In the genomic region with DNA sequence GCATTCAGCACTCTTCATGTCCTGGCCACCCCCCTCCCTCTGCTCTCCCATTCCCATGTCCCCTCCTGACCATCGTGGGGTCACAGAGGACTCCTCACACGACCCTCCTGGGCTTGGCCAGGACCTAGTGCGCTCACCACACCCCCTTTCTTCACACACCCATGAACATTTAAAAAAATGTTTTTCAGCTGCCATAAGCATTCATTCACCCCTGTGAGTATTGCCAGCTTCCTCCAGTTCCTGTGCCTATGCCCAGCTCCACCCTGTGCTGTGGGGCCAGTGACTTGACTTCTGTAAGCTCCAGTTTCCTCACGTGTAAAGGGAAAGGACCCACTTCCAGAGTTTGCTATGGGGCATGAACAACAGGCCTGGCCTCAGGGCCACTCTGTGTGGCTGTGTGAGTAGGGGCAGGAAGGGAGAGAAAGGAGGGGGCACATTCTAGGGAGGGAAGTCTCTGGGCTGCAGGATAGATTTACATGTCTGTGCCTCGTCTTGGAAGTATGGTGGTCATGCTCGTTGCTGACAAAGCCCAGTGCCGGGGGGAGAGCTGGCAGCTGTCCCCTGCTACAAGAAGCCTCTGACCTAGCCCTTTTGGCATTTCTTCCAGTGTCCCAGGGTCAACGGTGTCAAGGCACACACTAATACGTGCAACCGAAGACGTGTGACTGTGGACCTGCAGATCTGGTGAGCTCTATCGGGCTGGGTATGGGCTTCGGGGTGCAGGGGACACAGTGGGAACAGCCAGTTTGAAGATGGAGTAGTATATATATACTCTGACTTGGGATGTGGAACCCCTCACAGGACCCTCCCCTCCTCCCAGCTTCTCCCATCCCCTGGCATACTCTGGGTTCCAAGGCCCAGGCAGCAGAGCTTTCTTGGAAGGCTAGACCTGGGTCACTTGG, we compare ENCODE assay signal across 12 cellular contexts.
"Had no signal": no experiment of that assay in that cellular context is flagged by ENCODE, and none has a peak within 500 bp of the region (broad histone marks: within the 10 kb centered on the region; RNA-seq: fewer than 3 reads in every experiment).

No MANE protein-coding gene starts in this region.

- H3K36me3 ChIP-seq: thoracic aorta, uterus had no signal

- H3K27me3 ChIP-seq: uterus had no signal

- H3K9me3 Mint-ChIP-seq: activated naive CD4-positive, alpha-beta T cell treated with anti-CD3 and anti-CD28 coated beads for 36 hours; nephron; stimulated activated naive CD8-positive, alpha-beta T cell treated with anti-CD3 and anti-CD28 coated beads, Interleukin-15, Interleukin-2, amounts not matched to agents 100 ng/mL and 50 ng/mL, for 24 hours had no signal

- H3K9me3 ChIP-seq: thoracic aorta, uterus had no signal

- DNase-seq: activated CD4-positive, alpha-beta T cell treated with anti-CD3 and anti-CD28 coated beads, Interleukin-2, amount 50 U/mL, for 4 hours; activated naive CD4-positive, alpha-beta T cell treated with anti-CD3 and anti-CD28 coated beads for 36 hours; central memory CD4-positive, alpha-beta T cell; cortex of kidney; effector memory CD4-positive, alpha-beta T cell; erythroblast; stimulated activated CD4-positive, alpha-beta T cell treated with anti-CD3 and anti-CD28 coated beads, Interleukin-2, amount 100 ng/mL, for 48 hours; stimulated activated CD8-positive, alpha-beta memory T cell treated with anti-CD3 and anti-CD28 coated beads, Interleukin-4, amount 100 ng/mL, for 48 hours; uterus had no signal

- H3K4me1 ChIP-seq: uterus had no signal

- H3K4me3 Mint-ChIP-seq: activated naive CD4-positive, alpha-beta T cell treated with anti-CD3 and anti-CD28 coated beads for 36 hours; nephron; stimulated activated naive CD8-positive, alpha-beta T cell treated with anti-CD3 and anti-CD28 coated beads, Interleukin-15, Interleukin-2, amounts not matched to agents 100 ng/mL and 50 ng/mL, for 24 hours had no signal

- H3K27ac ChIP-seq: thoracic aorta, uterus had no signal

- H3K27me3 Mint-ChIP-seq: stimulated activated naive CD8-positive, alpha-beta T cell treated with anti-CD3 and anti-CD28 coated beads, Interleukin-15, Interleukin-2, amounts not matched to agents 100 ng/mL and 50 ng/mL, for 24 hours had no signal

- H3K27ac Mint-ChIP-seq: activated naive CD4-positive, alpha-beta T cell treated with anti-CD3 and anti-CD28 coated beads for 36 hours; nephron; stimulated activated naive CD8-positive, alpha-beta T cell treated with anti-CD3 and anti-CD28 coated beads, Interleukin-15, Interleukin-2, amounts not matched to agents 100 ng/mL and 50 ng/mL, for 24 hours had no signal

- H3K4me3 ChIP-seq: thoracic aorta, uterus had no signal
